Comparison of ENCODE assay signal across 2 cellular contexts in the genomic region with DNA sequence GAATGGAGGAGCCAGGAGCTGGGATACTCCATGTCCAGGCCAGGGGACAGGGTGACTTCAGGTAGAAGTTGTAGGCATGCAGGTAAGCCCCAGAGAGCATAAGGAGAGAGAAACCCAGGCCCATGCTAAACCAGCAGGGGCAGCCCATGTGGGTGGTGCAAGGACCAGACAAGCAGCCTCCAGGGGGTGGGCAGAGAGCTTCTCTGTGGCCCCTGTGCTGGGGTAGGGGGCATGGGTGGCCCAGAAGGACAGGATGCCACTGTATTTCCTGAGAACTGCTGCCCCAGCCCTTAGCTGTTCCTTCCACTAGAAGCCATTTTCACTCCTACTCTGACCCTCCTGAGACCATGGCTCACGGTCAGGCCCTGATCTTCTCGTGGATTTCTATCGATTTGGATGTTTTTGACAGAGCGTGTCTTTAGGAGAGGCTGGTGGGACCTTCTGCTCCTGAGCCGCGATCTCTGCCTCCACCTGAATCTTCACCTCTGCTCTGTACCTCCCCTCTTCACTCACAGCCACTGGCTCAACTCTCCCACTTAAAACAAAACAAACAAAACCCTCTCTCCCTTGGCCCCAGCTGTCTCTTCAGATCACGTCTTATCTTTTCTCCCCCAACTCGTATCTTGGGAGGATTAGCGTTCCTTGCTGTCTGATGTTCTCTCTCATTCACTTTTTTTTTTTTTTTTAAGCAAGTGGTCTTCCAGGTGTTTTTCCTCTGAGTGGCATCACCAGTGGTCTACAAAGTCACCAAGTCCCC.
TF ChIP-seq lines count a peak whose summit lies in the region.

No MANE protein-coding gene starts in this region.

TF ChIP-seq in IMR-90, 13 proteins besides CTCF, POLR2A, EP300 and RAD21:
- TF ChIP-seq MXI1 (IDR thresholded peaks at IDR 0.05; ENCODE audit: borderline replicate concordance, low read depth, low read length): no peak
- no peak for TF ChIP-seq NFE2L2 (IDR thresholded peaks at IDR 0.05; ENCODE audit: low read depth, low read length)
- TF ChIP-seq, protein P1, sequence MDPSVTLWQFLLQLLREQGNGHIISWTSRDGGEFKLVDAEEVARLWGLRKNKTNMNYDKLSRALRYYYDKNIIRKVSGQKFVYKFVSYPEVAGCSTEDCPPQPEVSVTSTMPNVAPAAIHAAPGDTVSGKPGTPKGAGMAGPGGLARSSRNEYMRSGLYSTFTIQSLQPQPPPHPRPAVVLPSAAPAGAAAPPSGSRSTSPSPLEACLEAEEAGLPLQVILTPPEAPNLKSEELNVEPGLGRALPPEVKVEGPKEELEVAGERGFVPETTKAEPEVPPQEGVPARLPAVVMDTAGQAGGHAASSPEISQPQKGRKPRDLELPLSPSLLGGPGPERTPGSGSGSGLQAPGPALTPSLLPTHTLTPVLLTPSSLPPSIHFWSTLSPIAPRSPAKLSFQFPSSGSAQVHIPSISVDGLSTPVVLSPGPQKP (IDR thresholded peaks at IDR 0.05; ENCODE audit: borderline replicate concordance, low read depth, low read length): no peak
- TF ChIP-seq CEBPB (IDR thresholded peaks at IDR 0.05; ENCODE audit: low read depth, low read length): no peak
- no peak for TF ChIP-seq MAFK (IDR thresholded peaks at IDR 0.05; ENCODE audit: low read depth, low read length)
- TF ChIP-seq MAZ (IDR thresholded peaks at IDR 0.05; ENCODE audit: borderline replicate concordance, low read depth, low read length): no peak
- no peak for TF ChIP-seq SMC3 (IDR thresholded peaks at IDR 0.05; ENCODE audit: low read depth, low read length)
- no peak for TF ChIP-seq RCOR1 (IDR thresholded peaks at IDR 0.05; ENCODE audit: insufficient replicate concordance, low read length)
- no peak for TF ChIP-seq FOS (IDR thresholded peaks at IDR 0.05; ENCODE audit: low read depth, low read length)
- TF ChIP-seq CHD1 (IDR thresholded peaks at IDR 0.05; ENCODE audit: low read depth, low read length): no peak
- TF ChIP-seq BHLHE40 (IDR thresholded peaks at IDR 0.05; ENCODE audit: low read depth, low read length): no peak
- no peak for TF ChIP-seq RFX5 (IDR thresholded peaks at IDR 0.05; ENCODE audit: low read depth, low read length)
- TF ChIP-seq, protein P2, sequence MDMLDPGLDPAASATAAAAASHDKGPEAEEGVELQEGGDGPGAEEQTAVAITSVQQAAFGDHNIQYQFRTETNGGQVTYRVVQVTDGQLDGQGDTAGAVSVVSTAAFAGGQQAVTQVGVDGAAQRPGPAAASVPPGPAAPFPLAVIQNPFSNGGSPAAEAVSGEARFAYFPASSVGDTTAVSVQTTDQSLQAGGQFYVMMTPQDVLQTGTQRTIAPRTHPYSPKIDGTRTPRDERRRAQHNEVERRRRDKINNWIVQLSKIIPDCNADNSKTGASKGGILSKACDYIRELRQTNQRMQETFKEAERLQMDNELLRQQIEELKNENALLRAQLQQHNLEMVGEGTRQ (IDR thresholded peaks at IDR 0.05; ENCODE audit: low read depth, low read length): no peak

TF ChIP-seq in H1, 55 proteins besides CTCF, POLR2A, EP300 and RAD21:
- no peak for TF ChIP-seq TAF1 (IDR thresholded peaks at IDR 0.05; ENCODE audit: low read depth, low read length)
- no peak for TF ChIP-seq SUZ12 (IDR thresholded peaks at IDR 0.05; ENCODE audit: low read length)
- TF ChIP-seq SIX5 (IDR thresholded peaks at IDR 0.05; ENCODE audit: low read depth, low read length): no peak
- TF ChIP-seq CBX8 (IDR thresholded peaks at IDR 0.05; ENCODE audit: borderline replicate concordance, low read depth, low read length): no peak
- no peak for TF ChIP-seq POLR2AphosphoS5 (IDR thresholded peaks at IDR 0.05; ENCODE audit: low read depth, low read length)
- TF ChIP-seq ASH2L (IDR thresholded peaks at IDR 0.05; ENCODE audit: low read length): no peak
- no peak for TF ChIP-seq TCF12 (IDR thresholded peaks at IDR 0.05; ENCODE audit: low read depth, low read length)
- no peak for TF ChIP-seq PHF8 (conservative IDR thresholded peaks at IDR 0.05; ENCODE audit: low read depth, low read length)
- no peak for TF ChIP-seq GABPA (IDR thresholded peaks at IDR 0.05; ENCODE audit: borderline replicate concordance, insufficient read depth, low read length)
- no peak for TF ChIP-seq BACH1 (IDR thresholded peaks at IDR 0.05; ENCODE audit: low read length)
- no peak for TF ChIP-seq ZNF274 (IDR thresholded peaks at IDR 0.05; ENCODE audit: borderline replicate concordance, extremely low read depth, low read length)
- no peak for TF ChIP-seq NANOG (IDR thresholded peaks at IDR 0.05; ENCODE audit: insufficient read depth, low read depth, low read length, poor library complexity, severe bottlenecking)
- no peak for TF ChIP-seq SIRT6 (IDR thresholded peaks at IDR 0.05; ENCODE audit: low read length)
- TF ChIP-seq RNF2 (IDR thresholded peaks at IDR 0.05; ENCODE audit: borderline replicate concordance, low read depth, low read length, missing control alignments, poor library complexity, severe bottlenecking): no peak
- no peak for TF ChIP-seq GTF2F1 (IDR thresholded peaks at IDR 0.05; ENCODE audit: borderline replicate concordance, low read depth, low read length)
